ENCODE assay signal across 9 cellular contexts in the genomic region with DNA sequence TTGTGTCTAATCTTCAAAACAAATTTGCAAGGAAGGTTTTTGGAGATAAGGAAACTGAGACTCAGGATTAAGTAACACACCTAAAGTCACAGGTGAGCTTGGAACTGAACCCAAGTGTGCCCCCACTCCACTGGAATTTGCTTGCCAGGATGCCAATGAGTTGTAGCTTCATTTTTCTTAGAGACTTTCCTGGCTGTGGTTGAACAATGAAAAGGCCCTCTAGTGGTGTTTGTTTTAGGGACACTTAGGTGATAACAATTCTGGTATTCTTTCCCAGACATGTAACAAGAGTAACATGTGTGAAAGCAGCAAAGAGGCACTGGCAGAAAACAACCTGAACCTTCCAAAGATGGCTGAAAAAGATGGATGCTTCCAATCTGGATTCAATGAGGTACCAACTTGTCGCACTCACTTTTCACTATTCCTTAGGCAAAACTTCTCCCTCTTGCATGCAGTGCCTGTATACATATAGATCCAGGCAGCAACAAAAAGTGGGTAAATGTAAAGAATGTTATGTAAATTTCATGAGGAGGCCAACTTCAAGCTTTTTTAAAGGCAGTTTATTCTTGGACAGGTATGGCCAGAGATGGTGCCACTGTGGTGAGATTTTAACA. TPM values are rescaled to one million over a fixed set of nuclear protein-coding genes. Genes with fewer than 3 reads are reported as not detected.
DNase-seq lines count a peak whose midpoint lies in the region; ATAC-seq and TF ChIP-seq lines count a peak whose summit lies in the region.
"Had no signal": no experiment of that assay in that cellular context is flagged by ENCODE, and none has a peak within 500 bp of the region (broad histone marks: within the 10 kb centered on the region; RNA-seq: fewer than 3 reads in every experiment).

No MANE protein-coding gene starts in this region.

- no peak overlapping the region for H3K18ac ChIP-seq in H9 (ENCODE audit: insufficient read length, low read depth, low read length)

- H3K4me3 ChIP-seq in Caco-2 (ENCODE audit: low read depth, low read length) = no peak overlapping the region
- H3K4me3 ChIP-seq in RWPE2 (ENCODE audit: severe bottlenecking) = no peak overlapping the region
- H3K4me3 ChIP-seq in right cardiac atrium (ENCODE audit: low read length) = peak overlapping the region; percentile 18

- H3K27ac ChIP-seq in H9 (ENCODE audit: insufficient read length, low read depth, low read length) = no peak overlapping the region
- peak overlapping the region; percentile 90 for H3K27ac ChIP-seq in RWPE2 (ENCODE audit: poor library complexity, severe bottlenecking)
- H3K27ac ChIP-seq in right cardiac atrium (ENCODE audit: low read length) = no peak overlapping the region

- no peak overlapping the region for H4K5ac ChIP-seq in H9 (ENCODE audit: insufficient read length, low read depth, low read length)

- H3K79me1 ChIP-seq in H9 (ENCODE audit: insufficient read depth, low read depth, low read length, poor library complexity, severe bottlenecking) = no peaks in the 10 kb centered on the region

- no peak overlapping the region for H2AFZ ChIP-seq in H9 (ENCODE audit: low read length)

- H3K14ac ChIP-seq in H9 (ENCODE audit: insufficient read depth, low read length) = no peak overlapping the region

- H3K4me3 Mint-ChIP-seq in Caco-2 (ENCODE audit: unreplicated experiment) = no peak overlapping the region
- no peak overlapping the region for H3K4me3 Mint-ChIP-seq in H9

- H3K27me3 Mint-ChIP-seq in Caco-2 (ENCODE audit: insufficient read depth, unreplicated experiment) (no peaks in the 10 kb centered on the region), H9 (ENCODE audit: low read depth) (peaks cover 3% of the 10 kb centered on the region)

- intact Hi-C loops in Caco-2 (cut with micrococcal nuclease; ENCODE audit: unreplicated experiment) (loop anchor here (1.0 to 5.0 kb wide), 5 partner anchors 56 to 327 kb away; no protein-coding TSS in a partner anchor), right cardiac atrium (cut with DNase I) (loop anchor here (5.0 to 10.0 kb wide), 2 partner anchors 164 to 166 kb away; no protein-coding TSS in a partner anchor)

- H4K91ac ChIP-seq in H9 (ENCODE audit: insufficient read length, low read depth, low read length) = no peak overlapping the region

- no peak overlapping the region for H2BK120ac ChIP-seq in H9 (ENCODE audit: low read depth, low read length, poor library complexity, severe bottlenecking)

- no CpG with 5 or more reads among the region's 1 CpG for WGBS in H9 (ENCODE audit: extremely low coverage, insufficient read length, low lambda C conversion rate)
- 100% methylated on average over 1 of the region's 1 CpG for WGBS in right cardiac atrium

- H3K9me3 ChIP-seq in Caco-2 (no peaks in the 10 kb centered on the region), H9 (ENCODE audit: control insufficient read depth, low read depth, low read length) (no peaks in the 10 kb centered on the region), RWPE2 (ENCODE audit: severe bottlenecking) (no peaks in the 10 kb centered on the region), right cardiac atrium (ENCODE audit: control insufficient read depth, low read length) (no peaks in the 10 kb centered on the region)

- H3K56ac ChIP-seq in H9 (ENCODE audit: insufficient read length, low read depth, low read length) = no peak overlapping the region

- peaks cover 2% of the 10 kb centered on the region for H3K23me2 ChIP-seq in H9 (ENCODE audit: insufficient read length, low read depth, low read length, poor library complexity, severe bottlenecking)

- H3K36me3 Mint-ChIP-seq in Caco-2 (ENCODE audit: insufficient read depth, unreplicated experiment) (no peaks in the 10 kb centered on the region), H9 (ENCODE audit: insufficient read depth in 1 of 3, low read depth in 3 of 3) (no peaks in the 10 kb centered on the region)

- H3K9ac ChIP-seq in H9 (ENCODE audit: extremely low read depth, insufficient read length, low read length) = no peak overlapping the region

- H3K23ac ChIP-seq in H9 (ENCODE audit: insufficient read length, low read depth, low read length) = no peak overlapping the region

- H3K4me1 Mint-ChIP-seq in Caco-2 (ENCODE audit: low read depth, unreplicated experiment) (peaks cover 13% of the 10 kb centered on the region), H9 (peaks cover 16 to 35% of the 10 kb centered on the region in 2 experiments)

- H2BK5ac ChIP-seq in H9 (ENCODE audit: insufficient read length, low read length) = no peak overlapping the region

- H3K36me3 ChIP-seq in Caco-2 (ENCODE audit: control insufficient read depth, insufficient read depth, low read length) = no peaks in the 10 kb centered on the region
- H3K36me3 ChIP-seq in RWPE2 (ENCODE audit: low read depth) = peaks cover 10% of the 10 kb centered on the region

- H3K9me3 Mint-ChIP-seq in Caco-2 (ENCODE audit: unreplicated experiment) = no peaks in the 10 kb centered on the region
- no peaks in the 10 kb centered on the region for H3K9me3 Mint-ChIP-seq in H9

- TF ChIP-seq CTCF in Caco-2 (IDR thresholded peaks at IDR 0.05; ENCODE audit: insufficient read depth in 1 of 2, low read depth in 1 of 2, low read length in 1 of 2, severe bottlenecking in 1 of 2, unreplicated experiment in 1 of 2) = peak; percentile 49 to 57
- peak; percentile 71 for TF ChIP-seq CTCF in H9 (conservative IDR thresholded peaks at IDR 0.05)
- TF ChIP-seq CTCF in RWPE2 (IDR thresholded peaks at IDR 0.05; ENCODE audit: poor library complexity, severe bottlenecking) = peak; percentile 82

- POLR2A ChIA-PET in Caco-2 (lab: Charles Lee) = no interaction called here

- no peak overlapping the region for H2BK20ac ChIP-seq in H9 (ENCODE audit: low read depth, low read length, poor library complexity, severe bottlenecking)

- H3K27ac Mint-ChIP-seq in Caco-2 (ENCODE audit: unreplicated experiment) = no peak overlapping the region
- no peak overlapping the region for H3K27ac Mint-ChIP-seq in H9

- H2BK15ac ChIP-seq in H9 (ENCODE audit: low read depth, low read length) = no peak overlapping the region

- CTCF ChIA-PET in Caco-2 (lab: Charles Lee) = interaction anchor here (0.6 to 5.3 kb wide), 11 partner anchors 46 to 327 kb away, joined by 3 to 95 read pairs (median 4); no protein-coding TSS in a partner anchor

- BruUV-seq in Caco-2 (replicated peaks; lab: Mats Ljungman, UMichigan) = no TSS peak

- H3K4me2 ChIP-seq in H9 (ENCODE audit: insufficient read depth, insufficient read length, low read length) = no peak overlapping the region

- no peaks in the 10 kb centered on the region for H4K20me1 ChIP-seq in H9 (ENCODE audit: control insufficient read depth, insufficient read depth, insufficient read length)

- no peak overlapping the region for H3K4ac ChIP-seq in H9 (ENCODE audit: low read depth, low read length)

- H2AK5ac ChIP-seq in H9 (ENCODE audit: insufficient read length, low read length) = no peak overlapping the region

- H3K27me3 ChIP-seq in Caco-2 (replicated peaks; ENCODE audit: control insufficient read depth, insufficient read depth, low read length) (no peaks in the 10 kb centered on the region), H9 (ENCODE audit: insufficient read depth, low read length) (no peaks in the 10 kb centered on the region), RWPE2 (ENCODE audit: insufficient read depth, poor library complexity, severe bottlenecking) (no peaks in the 10 kb centered on the region), right cardiac atrium (ENCODE audit: control insufficient read depth, insufficient read depth) (no peaks in the 10 kb centered on the region)

- H3K4me1 ChIP-seq in Caco-2 = peaks cover 16% of the 10 kb centered on the region
- peaks cover 3% of the 10 kb centered on the region; the same call in 1 of the 2 replicates for H3K4me1 ChIP-seq in H9 (ENCODE audit: insufficient read depth, low read length)
- peaks cover 39% of the 10 kb centered on the region for H3K4me1 ChIP-seq in RWPE2 (ENCODE audit: insufficient read depth, poor library complexity, severe bottlenecking)
- H3K4me1 ChIP-seq in right cardiac atrium (ENCODE audit: control insufficient read depth, insufficient read depth, low read length) = peaks cover 9% of the 10 kb centered on the region

- H3K79me2 ChIP-seq in H9 (ENCODE audit: insufficient read depth, low read length) = no peaks in the 10 kb centered on the region

- no peak overlapping the region for H3T11ph ChIP-seq in H9 (ENCODE audit: low read length)

- H4K8ac ChIP-seq in H9 (replicated peaks; ENCODE audit: insufficient read length, low read depth, low read length) = no peak overlapping the region

- DNase-seq in Caco-2 (peak in 1 of 2 experiments; percentile 57), H9 (no peak), RWPE2 (ENCODE audit: low spot score) (no peak), right cardiac atrium (no peak)

- H2BK12ac ChIP-seq in H9 (ENCODE audit: insufficient read length, low read depth, low read length) = no peak overlapping the region

- ATAC-seq in RWPE2 (ENCODE audit: low read depth) (peak; percentile 9; the same call in 2 of the 3 replicates), right cardiac atrium (peak in 1 of 2 donors; percentile 10), GM18517 (IDR thresholded peaks at IDR 0.05; ENCODE audit: unreplicated experiment) (no peak), GM19452 (IDR thresholded peaks at IDR 0.05; ENCODE audit: unreplicated experiment) (no peak), HG03354 (IDR thresholded peaks at IDR 0.05; ENCODE audit: poor library complexity, severe bottlenecking, unreplicated experiment) (no peak), HG03565 (IDR thresholded peaks at IDR 0.05; ENCODE audit: unreplicated experiment) (no peak)

RNA-seq across cellular contexts. Expression of gene IL6, which starts 1.5 kb away (rescaled TPM):
- not detected in 2 replicates for total RNA-seq in Caco-2 (2022)
- total RNA-seq in H9 (2021) = 0.44 and 0.85 TPM in 2 replicates
- 10 to 100 TPM in 1 of 4 donors, 1 to 10 TPM in 1, under 1 TPM in 2; 0.43 to 10.9 (median 1.1) TPM for total RNA-seq in right cardiac atrium
- polyA plus RNA-seq in right cardiac atrium = 17.2 TPM
- total RNA-seq: T-helper 2 cell treated with Interferon-gamma antibody and Interleukin-4, amounts not matched to agents 100 ng/mL and 5 ng/mL, for 36 hours had no signal
